17 cellular contexts compared by ENCODE assay signal in the genomic region with DNA sequence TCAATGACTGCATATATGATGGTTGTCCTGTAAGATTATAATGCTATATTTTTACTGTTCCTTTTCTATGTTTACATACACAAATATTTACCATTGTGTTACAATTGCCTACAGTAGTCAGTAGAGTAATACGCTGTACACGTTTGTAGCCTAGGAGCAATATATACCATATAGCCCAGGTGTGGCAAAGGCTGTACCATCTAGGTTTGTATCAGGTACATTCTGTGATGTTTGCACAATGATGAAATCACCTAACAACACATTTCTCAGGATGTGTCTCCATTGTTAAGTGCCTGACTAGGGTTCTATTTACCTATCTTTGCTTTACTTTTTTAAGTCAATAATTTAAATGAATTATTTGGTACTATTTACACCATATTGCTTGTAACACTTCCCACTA.
"Had no signal": no experiment of that assay in that cellular context is flagged by ENCODE, and none has a peak within 500 bp of the region (broad histone marks: within the 10 kb centered on the region; RNA-seq: fewer than 3 reads in every experiment).

No MANE protein-coding gene starts in this region.

- H3K36me3 ChIP-seq: breast epithelium, ovary, prostate gland, sigmoid colon, thoracic aorta, vagina had no signal

- H3K4me1 ChIP-seq: breast epithelium, prostate gland, sigmoid colon, vagina had no signal

- H3K9me3 ChIP-seq: breast epithelium, ovary, prostate gland, sigmoid colon, thoracic aorta, vagina had no signal

- H3K4me3 ChIP-seq: breast epithelium, ovary, prostate gland, sigmoid colon, thoracic aorta, vagina had no signal

- DNase-seq: activated B cell treated with CpG ODN at 0.5 μM for 24 hours; activated CD4-positive, alpha-beta T cell treated with anti-CD3 and anti-CD28 coated beads, Interleukin-2, amount 50 U/mL, for 1 hour; activated CD8-positive, alpha-beta T cell treated with anti-CD3 and anti-CD28 coated beads for 36 hours; activated naive CD4-positive, alpha-beta T cell; activated T-cell treated with anti-CD3 and anti-CD28 coated beads, Interleukin-2, amount 50 U/mL, for 48 hours; effector CD8-positive, alpha-beta T cell; islet precursor cell; left ventricle myocardium superior; naive thymus-derived CD4-positive, alpha-beta T cell; ovary; sigmoid colon; small intestine; stimulated activated CD4-positive, alpha-beta T cell treated with anti-CD3 and anti-CD28 coated beads, Interleukin-4, amount 100 ng/mL, for 24 hours had no signal

- H3K27me3 ChIP-seq: breast epithelium, ovary, sigmoid colon, vagina had no signal

- H3K27ac ChIP-seq: breast epithelium, ovary, prostate gland, sigmoid colon, thoracic aorta, vagina had no signal
